Comparison of ENCODE assay signal across 8 cellular contexts in the genomic region with DNA sequence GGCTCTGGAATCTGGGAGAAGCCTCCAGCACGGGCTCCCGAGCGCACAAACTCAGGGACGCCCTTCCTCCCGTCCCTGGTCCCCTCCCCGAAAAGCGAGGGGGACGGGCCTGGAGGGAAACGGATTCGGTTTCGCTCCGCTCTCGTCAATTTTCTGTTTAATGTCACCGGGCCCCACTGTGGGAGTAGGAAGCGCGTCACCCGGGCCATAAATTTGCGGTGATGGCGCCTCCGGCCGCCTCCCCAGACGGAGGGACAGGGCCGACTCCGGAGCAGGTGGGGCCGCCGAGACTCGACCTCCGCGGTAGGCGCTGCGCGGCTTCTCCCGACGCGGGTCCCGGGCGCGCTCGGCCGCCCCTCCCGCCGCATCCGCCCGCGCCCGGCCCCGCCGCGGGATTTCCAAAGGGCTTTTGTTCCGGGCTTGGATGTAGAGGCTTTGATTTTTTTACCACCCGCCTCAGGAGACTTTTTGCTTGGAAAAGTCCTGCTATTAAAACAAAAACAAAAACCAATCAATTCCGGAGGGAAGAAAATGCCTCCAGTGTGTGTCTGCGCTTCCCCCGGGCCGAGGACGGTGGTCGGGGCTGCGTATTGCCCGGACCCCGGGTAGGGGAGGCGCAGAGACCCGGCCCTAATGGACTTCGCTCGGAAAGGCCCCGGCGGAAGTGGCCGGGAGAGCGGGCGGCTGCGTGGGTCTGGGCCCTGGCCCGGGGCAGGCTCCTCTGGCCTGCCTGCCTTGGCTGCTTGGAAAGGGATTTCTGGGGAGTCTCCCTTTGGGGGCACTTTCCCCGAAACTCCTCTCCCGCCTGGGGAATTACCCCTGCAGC. TPM values are rescaled to one million over a fixed set of nuclear protein-coding genes. Genes with fewer than 3 reads are reported as not detected.
DNase-seq lines count a peak whose midpoint lies in the region; ATAC-seq and TF ChIP-seq lines count a peak whose summit lies in the region.

No MANE protein-coding gene starts in this region.

- H3K36me3 Mint-ChIP-seq in CD8-positive, alpha-beta memory T cell = no peaks in the 10 kb centered on the region
- H3K36me3 Mint-ChIP-seq in activated naive CD4-positive, alpha-beta T cell treated with anti-CD3 and anti-CD28 coated beads, Interleukin-2, amount 10 ng/mL, durations not matched to agents 7 days and 5 days = no peaks in the 10 kb centered on the region
- H3K36me3 Mint-ChIP-seq in osteocyte (ENCODE audit: unreplicated experiment) = no peaks in the 10 kb centered on the region

- peaks cover 39 to 67% of the 10 kb centered on the region in 2 donors for H3K27me3 Mint-ChIP-seq in CD8-positive, alpha-beta memory T cell
- H3K27me3 Mint-ChIP-seq in activated naive CD4-positive, alpha-beta T cell treated with anti-CD3 and anti-CD28 coated beads, Interleukin-2, amount 10 ng/mL, durations not matched to agents 7 days and 5 days = peaks cover 91% of the 10 kb centered on the region
- no peaks in the 10 kb centered on the region for H3K27me3 Mint-ChIP-seq in osteocyte (ENCODE audit: unreplicated experiment)

- peak overlapping the region; percentile 50 for H3K4me3 ChIP-seq in CD8-positive, alpha-beta memory T cell (ENCODE audit: low read length)
- H3K4me3 ChIP-seq in cardiac muscle cell = peak overlapping the region; percentile 52

- POLR2A ChIA-PET in CD8-positive, alpha-beta memory T cell (lab: Charles Lee) = no interaction called here

- H3K27me3 ChIP-seq in CD8-positive, alpha-beta memory T cell (ENCODE audit: insufficient read depth, low read length, poor library complexity, severe bottlenecking) = peaks cover 50% of the 10 kb centered on the region
- H3K27me3 ChIP-seq in cardiac muscle cell = no peaks in the 10 kb centered on the region

- TF ChIP-seq CTCF in cardiac muscle cell (IDR thresholded peaks at IDR 0.05; ENCODE audit: low read depth, low read length) (no peak), osteocyte (IDR thresholded peaks at IDR 0.05) (no peak)

- DNase-seq in CD8-positive, alpha-beta memory T cell = no peak
- DNase-seq in LoVo (ENCODE audit: low spot score) (peak; percentile 62), cardiac muscle cell (ENCODE audit: low read depth in 1 of 2, low spot score in 1 of 2) (peak; percentile 65 to 71), osteocyte (ENCODE audit: extremely low spot score, unreplicated experiment) (no peak), SW 1271 (lab: John Stamatoyannopoulos, UW) (no peak)
- peak; percentile 69 for DNase-seq in activated naive CD4-positive, alpha-beta T cell treated with anti-CD3 and anti-CD28 coated beads, Interleukin-2, amount 10 ng/mL, durations not matched to agents 7 days and 5 days

- peak overlapping the region; percentile 54 for H3K27ac ChIP-seq in CD8-positive, alpha-beta memory T cell (ENCODE audit: low read depth, low read length)
- peak overlapping the region; percentile 89 for H3K27ac ChIP-seq in cardiac muscle cell

- ATAC-seq in HG02798 (IDR thresholded peaks at IDR 0.05; ENCODE audit: poor library complexity, unreplicated experiment) (no peak), HG02870 (IDR thresholded peaks at IDR 0.05; ENCODE audit: unreplicated experiment) (no peak)

- peak overlapping the region; percentile 40 to 71 (median 58) for H3K4me3 Mint-ChIP-seq in CD8-positive, alpha-beta memory T cell
- H3K4me3 Mint-ChIP-seq in activated naive CD4-positive, alpha-beta T cell treated with anti-CD3 and anti-CD28 coated beads, Interleukin-2, amount 10 ng/mL, durations not matched to agents 7 days and 5 days = peak overlapping the region; percentile 65
- peak overlapping the region; percentile 79 for H3K4me3 Mint-ChIP-seq in osteocyte (ENCODE audit: unreplicated experiment)

- H3K36me3 ChIP-seq in CD8-positive, alpha-beta memory T cell (ENCODE audit: insufficient read depth, low read length) = no peaks in the 10 kb centered on the region
- H3K36me3 ChIP-seq in cardiac muscle cell = no peaks in the 10 kb centered on the region

- H3K4me1 ChIP-seq in CD8-positive, alpha-beta memory T cell (ENCODE audit: insufficient read depth, low read length) = no peaks in the 10 kb centered on the region
- H3K4me1 ChIP-seq in cardiac muscle cell (ENCODE audit: low read depth) = peaks cover 65% of the 10 kb centered on the region

- no peaks in the 10 kb centered on the region for H3K9me3 Mint-ChIP-seq in CD8-positive, alpha-beta memory T cell
- H3K9me3 Mint-ChIP-seq in activated naive CD4-positive, alpha-beta T cell treated with anti-CD3 and anti-CD28 coated beads, Interleukin-2, amount 10 ng/mL, durations not matched to agents 7 days and 5 days = no peaks in the 10 kb centered on the region
- H3K9me3 Mint-ChIP-seq in osteocyte (ENCODE audit: unreplicated experiment) = no peaks in the 10 kb centered on the region

- no peaks in the 10 kb centered on the region for H3K4me1 Mint-ChIP-seq in CD8-positive, alpha-beta memory T cell
- H3K4me1 Mint-ChIP-seq in activated naive CD4-positive, alpha-beta T cell treated with anti-CD3 and anti-CD28 coated beads, Interleukin-2, amount 10 ng/mL, durations not matched to agents 7 days and 5 days = no peaks in the 10 kb centered on the region
- H3K4me1 Mint-ChIP-seq in osteocyte (ENCODE audit: unreplicated experiment) = peaks cover 48% of the 10 kb centered on the region

- H3K27ac Mint-ChIP-seq in CD8-positive, alpha-beta memory T cell = peak overlapping the region in 1 of 8 donors; percentile 46
- H3K27ac Mint-ChIP-seq in activated naive CD4-positive, alpha-beta T cell treated with anti-CD3 and anti-CD28 coated beads, Interleukin-2, amount 10 ng/mL, durations not matched to agents 7 days and 5 days = no peak overlapping the region
- H3K27ac Mint-ChIP-seq in osteocyte (ENCODE audit: unreplicated experiment) = peak overlapping the region; percentile 94

- CTCF ChIA-PET in CD8-positive, alpha-beta memory T cell (lab: Charles Lee) = no interaction called here
- CTCF ChIA-PET in activated naive CD4-positive, alpha-beta T cell treated with anti-CD3 and anti-CD28 coated beads, Interleukin-2, amount 10 ng/mL, durations not matched to agents 7 days and 5 days (lab: Charles Lee) = no interaction called here

- no peaks in the 10 kb centered on the region for H3K9me3 ChIP-seq in CD8-positive, alpha-beta memory T cell (ENCODE audit: low read length)
- H3K9me3 ChIP-seq in cardiac muscle cell (ENCODE audit: low read depth) = no peaks in the 10 kb centered on the region

RNA-seq across cellular contexts. Expression of a gene that starts 7.8 kb away (rescaled TPM):
- not detected for total RNA-seq in CD8-positive, alpha-beta memory T cell
- not detected for polyA plus RNA-seq in CD8-positive, alpha-beta memory T cell
- total RNA-seq in cardiac muscle cell = 27.1 and 47.3 TPM in 2 replicates
- 20.0 and 20.3 TPM in 2 replicates for polyA plus RNA-seq in cardiac muscle cell
- 55.7 and 57.0 TPM in 2 replicates for total RNA-seq in osteocyte

Comparison
In these comparisons a context has a peak if more than half of its experiments do, and no peak if none do; other contexts are left out.
1. DNase-seq: peak in LoVo (single experiment), activated naive CD4-positive, alpha-beta T cell treated with anti-CD3 and anti-CD28 coated beads, Interleukin-2, amount 10 ng/mL, durations not matched to agents 7 days and 5 days (single experiment) and cardiac muscle cell (2 of 2); none in CD8-positive, alpha-beta memory T cell (0 of 5), osteocyte (single experiment) and SW 1271 (0 of 2).
2. RNA of a gene that starts 7.8 kb away (total RNA-seq): 55.7 to 57.0 TPM in osteocyte and 27.1 to 47.3 TPM in cardiac muscle cell; not detected in CD8-positive, alpha-beta memory T cell; every median in the first group is over 10 times any median in the second.
3. Peak in every context shown above with its lines, with median percentiles within 50 percentile points of each other: H3K4me3 Mint-ChIP-seq.